18 cellular contexts compared by ENCODE assay signal in genomic region chr18:7082666-7083065, GRCh38. TPM values are rescaled to one million over a fixed set of nuclear protein-coding genes. Genes with fewer than 3 reads are reported as not detected.
A peak's percentile ranks its signal among the peaks of the same experiment; 100 is the strongest.
DNase-seq lines count a peak whose midpoint lies in the region; ATAC-seq, FAIRE-seq and TF ChIP-seq lines count a peak whose summit lies in the region.
"Had no signal": no experiment of that assay in that cellular context is flagged by ENCODE, and none has a peak within 500 bp of the region (broad histone marks: within the 10 kb centered on the region; RNA-seq: fewer than 3 reads in every experiment).

No MANE protein-coding gene starts in this region.

- peaks cover 3 to 26% (median 23%) of the 10 kb centered on the region in 4 donors for H3K4me1 ChIP-seq in esophagus muscularis mucosa
- H3K4me1 ChIP-seq: BLaER1 had no signal

- no peak overlapping the region for H3K4me3 Mint-ChIP-seq in mesothelial cell of epicardium
- H3K4me3 Mint-ChIP-seq: HFFc6 had no signal

- no peak for TF ChIP-seq POLR2A in esophagus muscularis mucosa (IDR thresholded peaks at IDR 0.05; ENCODE audit: low read depth)

- ATAC-seq in GM18520 (IDR thresholded peaks at IDR 0.05; ENCODE audit: unreplicated experiment), result no peak
- no peak for ATAC-seq in GM18861 (IDR thresholded peaks at IDR 0.05; ENCODE audit: unreplicated experiment)
- ATAC-seq in SK-N-SH treated with all-trans-retinoic acid at 6 μM for 48 hours, result no peak
- ATAC-seq in HG03108 (IDR thresholded peaks at IDR 0.05; ENCODE audit: unreplicated experiment), result no peak
- ATAC-seq: GM12878 had no signal

- H3K4me3 ChIP-seq in esophagus muscularis mucosa, result no peak overlapping the region
- H3K4me3 ChIP-seq: BLaER1, GM12878 had no signal

- peak; percentile 48 for FAIRE-seq in D721Med (lab: Jason Lieb, UNC)
- FAIRE-seq: GM12878, GM18507 had no signal

- peak overlapping the region; percentile 8 for H3K27ac Mint-ChIP-seq in mesothelial cell of epicardium
- H3K27ac Mint-ChIP-seq: HFFc6 had no signal

- no peaks in the 10 kb centered on the region for H3K36me3 ChIP-seq in esophagus muscularis mucosa
- H3K36me3 ChIP-seq: BLaER1 had no signal

- TF ChIP-seq EP300 in esophagus muscularis mucosa (IDR thresholded peaks at IDR 0.05), result no peak

- H3K9me3 ChIP-seq in esophagus muscularis mucosa, result no peaks in the 10 kb centered on the region
- H3K9me3 ChIP-seq: BLaER1 had no signal

- no peaks in the 10 kb centered on the region for H3K27me3 Mint-ChIP-seq in mesothelial cell of epicardium (ENCODE audit: low read depth)

- whole genome bisulfite sequencing in esophagus muscularis mucosa, result 78% methylated on average over 2 of the region's 2 CpGs

- TF ChIP-seq CTCF in D721Med (IDR thresholded peaks at IDR 0.05; ENCODE audit: insufficient read depth, missing control alignments) (no peak), esophagus muscularis mucosa (IDR thresholded peaks at IDR 0.05) (no peak), mesothelial cell of epicardium (IDR thresholded peaks at IDR 0.05; ENCODE audit: unreplicated experiment) (no peak)

- no peak overlapping the region for H3K27ac ChIP-seq in esophagus muscularis mucosa (replicated peaks in 1 of 4)
- H3K27ac ChIP-seq: 22Rv1, BLaER1, HL-60 had no signal

- DNase-seq in D721Med (ENCODE audit: insufficient read length, low spot score), result no peak
- DNase-seq in esophagus muscularis mucosa (ENCODE audit: extremely low spot score), result peak; percentile 12
- DNase-seq in mesothelial cell of epicardium (ENCODE audit: low spot score in 2 of 2, unreplicated experiment in 2 of 2), result no peak
- peak; percentile 63 for DNase-seq in renal cortical epithelial cell (ENCODE audit: low read depth)
- DNase-seq: DMS 273 treated with DMSO at 0.1 percent for 48 hours, DMS79, HCEC 1CT, HFFc6 had no signal

- H3K27me3 ChIP-seq in esophagus muscularis mucosa, result no peaks in the 10 kb centered on the region
- H3K27me3 ChIP-seq: BLaER1 had no signal

- H3K9me3 Mint-ChIP-seq in mesothelial cell of epicardium, result no peaks in the 10 kb centered on the region

- peaks cover 31% of the 10 kb centered on the region for H3K4me1 Mint-ChIP-seq in mesothelial cell of epicardium

- intact Hi-C loops in esophagus muscularis mucosa (cut with DNase I), result no loop called here

- H3K36me3 Mint-ChIP-seq in mesothelial cell of epicardium, result peaks cover 25% of the 10 kb centered on the region

TF ChIP-seq in SK-N-SH treated with all-trans-retinoic acid at 6 μM for 48 hours, 23 proteins besides CTCF, POLR2A, EP300 and RAD21:
- no peak for TF ChIP-seq CSDC2 (CRISPR knock-in tag; IDR thresholded peaks at IDR 0.05)
- TF ChIP-seq ZFP3 (CRISPR knock-in tag; IDR thresholded peaks at IDR 0.05), result no peak
- TF ChIP-seq CSRNP3 (CRISPR knock-in tag; IDR thresholded peaks at IDR 0.05), result no peak
- no peak for TF ChIP-seq TCF4 (CRISPR knock-in tag; IDR thresholded peaks at IDR 0.05; ENCODE audit: borderline replicate concordance)
- TF ChIP-seq CREB5 (CRISPR knock-in tag; IDR thresholded peaks at IDR 0.05; ENCODE audit: low read depth), result no peak
- no peak for TF ChIP-seq ARNTL (CRISPR knock-in tag; IDR thresholded peaks at IDR 0.05; ENCODE audit: borderline replicate concordance, low read depth)
- TF ChIP-seq OSR1 (CRISPR knock-in tag; IDR thresholded peaks at IDR 0.05), result no peak
- no peak for TF ChIP-seq POU6F1 (CRISPR knock-in tag; IDR thresholded peaks at IDR 0.05; ENCODE audit: borderline replicate concordance, low read depth)
- TF ChIP-seq SNAI2 (CRISPR knock-in tag; IDR thresholded peaks at IDR 0.05), result no peak
- no peak for TF ChIP-seq ISL1 (CRISPR knock-in tag; IDR thresholded peaks at IDR 0.05)
- no peak for TF ChIP-seq ZFP30 (CRISPR knock-in tag; IDR thresholded peaks at IDR 0.05)
- TF ChIP-seq BACH2 (CRISPR knock-in tag; IDR thresholded peaks at IDR 0.05; ENCODE audit: borderline replicate concordance), result no peak
- no peak for TF ChIP-seq ESRRG (CRISPR knock-in tag; IDR thresholded peaks at IDR 0.05)

RNA-seq across cellular contexts. Expression of gene LAMA1, which starts 34.9 kb away (rescaled TPM):
- total RNA-seq in esophagus muscularis mucosa (under 1 TPM; 0.17 to 0.69 (median 0.37) TPM), mesothelial cell of epicardium (91.4 to 99.8 TPM (median 93.7 TPM) in 3 replicates), renal cortical epithelial cell (2.3 and 4.3 TPM in 2 replicates)
- total RNA-seq: A673 had no signal

Comparison
In these comparisons a context has a peak if more than half of its experiments do, and no peak if none do; other contexts are left out.
1. DNase-seq: peak in esophagus muscularis mucosa (single experiment) and renal cortical epithelial cell (single experiment); none in D721Med (single experiment) and mesothelial cell of epicardium (0 of 2).
2. RNA of gene LAMA1, which starts 34.9 kb away (total RNA-seq): 91.4 to 99.8 TPM in mesothelial cell of epicardium; 2.3 to 4.3 TPM in renal cortical epithelial cell and 0.17 to 0.69 TPM in esophagus muscularis mucosa; every median in the first group is over 10 times any median in the second.